ENCODE assay signal across 27 cellular contexts in the genomic region with DNA sequence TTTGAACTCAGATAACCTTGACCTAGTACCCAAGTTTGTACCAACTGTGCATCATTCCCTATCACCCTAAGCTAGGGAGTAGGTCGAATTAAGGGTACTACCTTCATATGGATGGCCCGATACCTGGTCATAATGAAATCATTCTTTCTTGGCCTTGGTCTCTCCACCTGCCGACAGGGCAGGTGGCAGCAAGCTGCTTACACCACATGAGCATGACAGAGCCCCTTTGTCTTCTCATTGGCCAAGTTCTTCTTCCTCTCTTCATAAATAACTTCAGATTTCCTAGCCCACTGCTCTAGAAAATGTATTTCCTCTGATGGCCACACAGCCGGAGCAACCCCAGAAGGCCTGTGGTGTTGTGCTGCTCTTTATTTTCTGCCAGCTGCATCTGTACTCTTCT.
DNase-seq lines count a peak whose midpoint lies in the region; ATAC-seq, FAIRE-seq and TF ChIP-seq lines count a peak whose summit lies in the region.
"Had no signal": no experiment of that assay in that cellular context is flagged by ENCODE, and none has a peak within 500 bp of the region (broad histone marks: within the 10 kb centered on the region; RNA-seq: fewer than 3 reads in every experiment).

No MANE protein-coding gene starts in this region.

- H2AK5ac ChIP-seq in mesenchymal stem cell (ENCODE audit: low read length, severe bottlenecking): peak overlapping the region; percentile 10

- no peaks in the 10 kb centered on the region for H3K9me3 ChIP-seq in BLaER1 treated with 17β-estradiol and CSF1 and Interleukin-3, amounts not matched to agents 10 nM and 100 nM (replicated peaks in 1 of 11)
- H3K9me3 ChIP-seq in astrocyte (ENCODE audit: insufficient read depth, low read depth, low read length): no peaks in the 10 kb centered on the region
- H3K9me3 ChIP-seq in mesenchymal stem cell (ENCODE audit: control insufficient read depth, low read length): no peaks in the 10 kb centered on the region
- H3K9me3 ChIP-seq: BE2C, HAP-1, SJCRH30 had no signal

- peak overlapping the region in 9 of 11 experiments; percentile 1 to 38 (median 26); a peak in 11 of 22 replicates for H3K4me2 ChIP-seq in BLaER1 treated with 17β-estradiol and CSF1 and Interleukin-3, amounts not matched to agents 10 nM and 100 nM
- H3K4me2 ChIP-seq in astrocyte (ENCODE audit: low read length) (no peak overlapping the region), mesenchymal stem cell (ENCODE audit: low read length, poor library complexity, severe bottlenecking) (no peak overlapping the region)

- H4K91ac ChIP-seq in mesenchymal stem cell (ENCODE audit: low read length): no peak overlapping the region

- H3K27me3 ChIP-seq in BLaER1 treated with 17β-estradiol and CSF1 and Interleukin-3, amounts not matched to agents 10 nM and 100 nM: no peaks in the 10 kb centered on the region
- no peaks in the 10 kb centered on the region for H3K27me3 ChIP-seq in astrocyte (ENCODE audit: insufficient read depth, low read length)
- H3K27me3 ChIP-seq in mesenchymal stem cell (ENCODE audit: control insufficient read depth in 1 of 2, insufficient read depth in 1 of 2, low read length in 2 of 2): no peaks in the 10 kb centered on the region
- H3K27me3 ChIP-seq: BE2C, SJCRH30 had no signal

- no peak for ATAC-seq in HG03342 (IDR thresholded peaks at IDR 0.05; ENCODE audit: unreplicated experiment)
- ATAC-seq: PC-3, SK-N-SH treated with all-trans-retinoic acid at 6 μM for 48 hours had no signal

- no peaks in the 10 kb centered on the region for H3K9me3 Mint-ChIP-seq in astrocyte (ENCODE audit: unreplicated experiment)
- no peaks in the 10 kb centered on the region for H3K9me3 Mint-ChIP-seq in progenitor cell of endocrine pancreas (ENCODE audit: low read depth)
- H3K9me3 Mint-ChIP-seq: HFFc6 had no signal

- 78% methylated on average over 4 of the region's 4 CpGs for WGBS in mesenchymal stem cell

- H4K20me1 ChIP-seq in BLaER1 treated with 17β-estradiol and CSF1 and Interleukin-3, amounts not matched to agents 10 nM and 100 nM: peaks cover 0 to 18% (median 0%) of the 10 kb centered on the region in 11 experiments; a peak in 7 of 22 replicates
- H4K20me1 ChIP-seq in astrocyte (ENCODE audit: insufficient read depth, low read length): peaks cover 54% of the 10 kb centered on the region

- no peaks in the 10 kb centered on the region for H3K27me3 Mint-ChIP-seq in astrocyte (ENCODE audit: low read depth, unreplicated experiment)
- no peaks in the 10 kb centered on the region for H3K27me3 Mint-ChIP-seq in progenitor cell of endocrine pancreas
- H3K27me3 Mint-ChIP-seq: CD4-positive, CD25-positive, alpha-beta regulatory T cell had no signal

- no peaks in the 10 kb centered on the region for H3K36me3 ChIP-seq in BLaER1 treated with 17β-estradiol and CSF1 and Interleukin-3, amounts not matched to agents 10 nM and 100 nM
- H3K36me3 ChIP-seq in astrocyte (ENCODE audit: insufficient read depth, low read length) (no peaks in the 10 kb centered on the region), mesenchymal stem cell (ENCODE audit: control insufficient read depth in 1 of 2, insufficient read depth in 2 of 2, low read depth in 1 of 2, low read length in 2 of 2) (no peaks in the 10 kb centered on the region)
- H3K36me3 ChIP-seq: BE2C, HAP-1, SJCRH30 had no signal

- no peak overlapping the region for H3K27ac ChIP-seq in BLaER1 treated with 17β-estradiol and CSF1 and Interleukin-3, amounts not matched to agents 10 nM and 100 nM
- H3K27ac ChIP-seq in astrocyte (ENCODE audit: low read depth, low read length) (no peak overlapping the region), mesenchymal stem cell (ENCODE audit: low read length, poor library complexity, severe bottlenecking) (no peak overlapping the region)
- H3K27ac ChIP-seq: SJCRH30 had no signal

- FAIRE-seq in astrocyte (lab: Jason Lieb, UNC): no peak

- H2BK12ac ChIP-seq in mesenchymal stem cell (ENCODE audit: low read length in 2 of 2): no peak overlapping the region

- H3K4me1 Mint-ChIP-seq in astrocyte (ENCODE audit: low read depth, unreplicated experiment) (peaks cover 17% of the 10 kb centered on the region), progenitor cell of endocrine pancreas (ENCODE audit: low read depth) (peaks cover 5% of the 10 kb centered on the region)
- H3K4me1 Mint-ChIP-seq: CD4-positive, CD25-positive, alpha-beta regulatory T cell had no signal

- H3K27ac Mint-ChIP-seq in astrocyte (ENCODE audit: unreplicated experiment): peak overlapping the region; percentile 74
- H3K27ac Mint-ChIP-seq in progenitor cell of endocrine pancreas: peak overlapping the region; percentile 60

- H4K8ac ChIP-seq in mesenchymal stem cell (ENCODE audit: low read length): no peak overlapping the region

- H2AFZ ChIP-seq in astrocyte (ENCODE audit: low read depth, low read length): no peak overlapping the region
- H2AFZ ChIP-seq in mesenchymal stem cell (ENCODE audit: low read depth, low read length): no peak overlapping the region

- H3K4me3 ChIP-seq in BLaER1 treated with 17β-estradiol and CSF1 and Interleukin-3, amounts not matched to agents 10 nM and 100 nM: no peak overlapping the region
- H3K4me3 ChIP-seq in astrocyte (ENCODE audit: insufficient read depth, low read depth, low read length): no peak overlapping the region
- H3K4me3 ChIP-seq in mesenchymal stem cell (ENCODE audit: insufficient read depth in 1 of 2, low read depth in 1 of 2, low read length in 2 of 2): no peak overlapping the region
- H3K4me3 ChIP-seq: HAP-1, SJCRH30 had no signal

- no peak overlapping the region for H3K4me3 Mint-ChIP-seq in astrocyte (ENCODE audit: unreplicated experiment)
- no peak overlapping the region for H3K4me3 Mint-ChIP-seq in progenitor cell of endocrine pancreas (ENCODE audit: low read depth)
- H3K4me3 Mint-ChIP-seq: CD4-positive, CD25-positive, alpha-beta regulatory T cell; HFFc6 had no signal

- no peak overlapping the region for H3K9ac ChIP-seq in BLaER1 treated with 17β-estradiol and CSF1 and Interleukin-3, amounts not matched to agents 10 nM and 100 nM
- H3K9ac ChIP-seq in astrocyte (ENCODE audit: low read length): no peak overlapping the region
- no peak overlapping the region for H3K9ac ChIP-seq in mesenchymal stem cell (ENCODE audit: low read length)

- H2BK5ac ChIP-seq in mesenchymal stem cell (ENCODE audit: low read depth, low read length, poor library complexity, severe bottlenecking): no peak overlapping the region

- H3K14ac ChIP-seq in mesenchymal stem cell (ENCODE audit: low read length in 2 of 2): no peak overlapping the region

- H2BK120ac ChIP-seq in mesenchymal stem cell (ENCODE audit: low read depth, low read length): no peak overlapping the region

- no peak overlapping the region for H3K4ac ChIP-seq in mesenchymal stem cell (ENCODE audit: low read depth in 1 of 2, low read length in 2 of 2)

- peaks cover 10 to 28% (median 19%) of the 10 kb centered on the region in 10 experiments; a peak in 18 of 20 replicates for H3K4me1 ChIP-seq in BLaER1 treated with 17β-estradiol and CSF1 and Interleukin-3, amounts not matched to agents 10 nM and 100 nM
- H3K4me1 ChIP-seq in astrocyte (ENCODE audit: insufficient read depth, low read length): no peaks in the 10 kb centered on the region
- peaks cover 6% of the 10 kb centered on the region for H3K4me1 ChIP-seq in mesenchymal stem cell (ENCODE audit: control insufficient read depth, insufficient read depth, low read depth, low read length)
- H3K4me1 ChIP-seq: BE2C, SJCRH30 had no signal

- DNase-seq in astrocyte (ENCODE audit: low read depth) (no peak), mesenchymal stem cell (no peak), progenitor cell of endocrine pancreas (ENCODE audit: low spot score, unreplicated experiment) (no peak), NCI-H2107 (lab: John Stamatoyannopoulos, UW) (no peak), NCI-H2029 (lab: John Stamatoyannopoulos, UW) (no peak)
- DNase-seq in activated CD4-positive, alpha-beta T cell treated with anti-CD3 and anti-CD28 coated beads for 4 hours: no peak
- DNase-seq: 8988T; ACHN; CD4-positive, CD25-positive, alpha-beta regulatory T cell; DMS153; KBM-7; MV-4-11; NCI-H1105; NCI-H1436 treated with DMSO at 0.1 percent for 48 hours; NCI-H187 treated with DMSO at 0.1 percent for 48 hours; NCI-H446 treated with DMSO at 0.1 percent for 48 hours; NCI-H526; NCI-H82; NK-92 treated with Interleukin-12 subunit alpha and Interleukin-12 subunit beta, amount 100 ng/mL, for 24 hours; PC-3; SJCRH30 had no signal

- H3K79me1 ChIP-seq in mesenchymal stem cell (replicated peaks; ENCODE audit: low read length, poor library complexity, severe bottlenecking): peaks cover 37% of the 10 kb centered on the region

- H3K79me2 ChIP-seq in astrocyte (ENCODE audit: insufficient read depth, low read length): no peaks in the 10 kb centered on the region

- no peak overlapping the region for H2BK15ac ChIP-seq in mesenchymal stem cell (ENCODE audit: low read depth, poor library complexity, severe bottlenecking)

- no peak overlapping the region for H3K23ac ChIP-seq in mesenchymal stem cell (ENCODE audit: low read length in 2 of 2)

- H3K36me3 Mint-ChIP-seq in astrocyte (ENCODE audit: low read depth, unreplicated experiment): no peaks in the 10 kb centered on the region
- no peaks in the 10 kb centered on the region for H3K36me3 Mint-ChIP-seq in progenitor cell of endocrine pancreas (ENCODE audit: insufficient read depth)
- H3K36me3 Mint-ChIP-seq: CD4-positive, CD25-positive, alpha-beta regulatory T cell had no signal

- TF ChIP-seq CTCF in astrocyte (IDR thresholded peaks at IDR 0.05; ENCODE audit: insufficient read depth, low read depth, low read length): no peak
- TF ChIP-seq CTCF in progenitor cell of endocrine pancreas (IDR thresholded peaks at IDR 0.05; ENCODE audit: unreplicated experiment): no peak

- no peak overlapping the region for H3K18ac ChIP-seq in mesenchymal stem cell (ENCODE audit: low read depth in 1 of 2, low read length in 2 of 2)

Comparison
In these comparisons a context has a peak if more than half of its experiments do, and no peak if none do; other contexts are left out.
1. H3K4me2 ChIP-seq: peak in BLaER1 treated with 17β-estradiol and CSF1 and Interleukin-3, amounts not matched to agents 10 nM and 100 nM (9 of 11); none in astrocyte (single experiment) and mesenchymal stem cell (single experiment).